8 cellular contexts compared by ENCODE assay signal in genomic region chr11:46674463-46675287, GRCh38. TPM values are rescaled to one million over a fixed set of nuclear protein-coding genes. Genes with fewer than 3 reads are reported as not detected.
DNase-seq lines count a peak whose midpoint lies in the region; ATAC-seq lines count a peak whose summit lies in the region.

No MANE protein-coding gene starts in this region.

- H3K56ac ChIP-seq in mesendoderm (ENCODE audit: low read length): peak overlapping the region; percentile 68

- no peak overlapping the region for H4K8ac ChIP-seq in mesendoderm (ENCODE audit: low read depth, low read length)

- H3K27ac ChIP-seq in mesendoderm (ENCODE audit: low read depth, low read length) (peak overlapping the region; percentile 83), aorta (ENCODE audit: low read depth in 1 of 2, low read length in 2 of 2) (peak overlapping the region in 1 of 2 donors; percentile 25)

- no peak overlapping the region for H2BK15ac ChIP-seq in mesendoderm (replicated peaks; ENCODE audit: low read depth)

- no peak overlapping the region for H3K4me2 ChIP-seq in mesendoderm (ENCODE audit: low read length)

- peaks cover 36% of the 10 kb centered on the region for H3K36me3 Mint-ChIP-seq in central memory CD8-positive, alpha-beta T cell (ENCODE audit: insufficient read depth)

- H3K18ac ChIP-seq in mesendoderm (ENCODE audit: low read length): peak overlapping the region; percentile 22

- H3K36me3 ChIP-seq in mesendoderm (ENCODE audit: control insufficient read depth, insufficient read depth, low read length) (peaks cover 4% of the 10 kb centered on the region), aorta (ENCODE audit: control insufficient read depth in 1 of 2, insufficient read depth in 2 of 2, low read length in 1 of 2) (peaks cover 0 to 10% of the 10 kb centered on the region in 2 donors)

- H3K4me1 ChIP-seq in mesendoderm (ENCODE audit: control insufficient read depth, low read depth, low read length) (peaks cover 9% of the 10 kb centered on the region), aorta (ENCODE audit: control insufficient read depth in 1 of 2, insufficient read depth in 2 of 2, low read length in 2 of 2) (no peaks in the 10 kb centered on the region)

- no peak overlapping the region for H3K4me3 Mint-ChIP-seq in central memory CD8-positive, alpha-beta T cell

- no peak overlapping the region for H2AK5ac ChIP-seq in mesendoderm (ENCODE audit: low read length)

- H3K27me3 Mint-ChIP-seq in central memory CD8-positive, alpha-beta T cell: no peaks in the 10 kb centered on the region

- intact Hi-C loops in aorta (cut with DNase I): no loop called here

- H2BK5ac ChIP-seq in mesendoderm (ENCODE audit: low read length): no peak overlapping the region

- H3K4me3 ChIP-seq in mesendoderm (ENCODE audit: low read length) (no peak overlapping the region), aorta (ENCODE audit: low read length in 2 of 2) (no peak overlapping the region)

- H2BK120ac ChIP-seq in mesendoderm (ENCODE audit: low read depth, low read length): no peak overlapping the region

- no peaks in the 10 kb centered on the region for H3K9me3 ChIP-seq in aorta (ENCODE audit: control insufficient read depth, low read length)

- H3K27ac Mint-ChIP-seq in central memory CD8-positive, alpha-beta T cell (ENCODE audit: low read depth): peak overlapping the region; percentile 84

- no CpG with 5 or more reads among the region's 12 CpGs for WGBS in mesendoderm (ENCODE audit: extremely low coverage, insufficient coverage, low lambda C conversion rate)
- WGBS in aorta, 2 donors: 58 to 63% methylated on average over 12 of the region's 12 CpGs

- H3K27me3 ChIP-seq in mesendoderm (ENCODE audit: insufficient read depth, low read length, poor library complexity): no peaks in the 10 kb centered on the region
- no peaks in the 10 kb centered on the region for H3K27me3 ChIP-seq in aorta (ENCODE audit: control insufficient read depth in 1 of 2, insufficient read depth in 2 of 2, low read length in 1 of 2)

- no peak overlapping the region for H3K23ac ChIP-seq in mesendoderm (ENCODE audit: low read length)

- ATAC-seq in central memory CD8-positive, alpha-beta T cell (replicated peaks; ENCODE audit: extremely low read depth, poor library complexity, severe bottlenecking): no peak
- peak; percentile 42 for ATAC-seq in aorta (ENCODE audit: low FRiP score)

- H3K9me3 Mint-ChIP-seq in central memory CD8-positive, alpha-beta T cell: no peaks in the 10 kb centered on the region

- no peaks in the 10 kb centered on the region for H3K79me2 ChIP-seq in mesendoderm (ENCODE audit: control insufficient read depth, insufficient read depth, low read length)

- no peak overlapping the region for H4K5ac ChIP-seq in mesendoderm (ENCODE audit: low read length)

- DNase-seq in AML-193 (lab: John Stamatoyannopoulos, UW) (peak; percentile 85 to 86), NOMO-1 treated with dmso at 0.1 percent for 144 hours (lab: John Stamatoyannopoulos, UW; ENCODE audit: unreplicated experiment) (peak; percentile 75), mesendoderm (peak; percentile 96), aorta (peak in 1 of 2 donors; percentile 32), D341Med (ENCODE audit: low spot score) (no peak), COLO668 (lab: John Stamatoyannopoulos, UW; ENCODE audit: unreplicated experiment) (no peak)
- no peak for DNase-seq in central memory CD8-positive, alpha-beta T cell (ENCODE audit: low spot score in 2 of 2)
- DNase-seq in activated CD4-positive, CD25-positive, alpha-beta regulatory T cell treated with anti-CD3 and anti-CD28 coated beads, Interleukin-2, amount 50 U/mL, for 72 hours: no peak

- H3K9ac ChIP-seq in mesendoderm (ENCODE audit: low read length): peak overlapping the region; percentile 47

- H3K79me1 ChIP-seq in mesendoderm (ENCODE audit: low read length): no peaks in the 10 kb centered on the region

- H3K4me1 Mint-ChIP-seq in central memory CD8-positive, alpha-beta T cell: peaks cover 44% of the 10 kb centered on the region

- H3K4ac ChIP-seq in mesendoderm (ENCODE audit: low read depth, low read length): no peak overlapping the region

RNA-seq across cellular contexts. Expression of gene ARHGAP1, which starts 25.7 kb away (rescaled TPM):
- polyA plus RNA-seq in mesendoderm (2013, experiment 1 of 2): 42.0 TPM
- polyA plus RNA-seq in mesendoderm (2013, experiment 2 of 2): 42.6 TPM
- total RNA-seq in aorta: 100 to 1,000 TPM; 173 to 185 TPM
- 10 to 100 TPM; 27.8 to 74.1 TPM for polyA plus RNA-seq in aorta

RNA-seq across cellular contexts. Expression of gene ZNF408, which starts 26.2 kb away (rescaled TPM):
- 8.8 TPM for polyA plus RNA-seq in mesendoderm (2013, experiment 1 of 2)
- 8.9 TPM for polyA plus RNA-seq in mesendoderm (2013, experiment 2 of 2)
- total RNA-seq in aorta: 1 to 10 TPM; 9.8 to 9.9 TPM
- 10 to 100 TPM in 1 of 2 donors, 1 to 10 TPM in 1; 3.0 to 13.3 TPM for polyA plus RNA-seq in aorta

RNA-seq across cellular contexts. Expression of gene F2, which starts 44.3 kb away (rescaled TPM):
- polyA plus RNA-seq in mesendoderm (2013, experiment 1 of 2): 0.06 TPM
- 0.08 TPM for polyA plus RNA-seq in mesendoderm (2013, experiment 2 of 2)
- total RNA-seq in aorta: under 1 TPM in 1 of 2 donors, not detected in 1; 0.19 TPM
- polyA plus RNA-seq in aorta: under 1 TPM in 1 of 2 donors, not detected in 1; 0.72 TPM

RNA-seq across cellular contexts. Expression of gene ATG13, which starts 57.3 kb away (rescaled TPM):
- polyA plus RNA-seq in mesendoderm (2013, experiment 1 of 2): 57.8 TPM
- 62.1 TPM for polyA plus RNA-seq in mesendoderm (2013, experiment 2 of 2)
- total RNA-seq in aorta: 10 to 100 TPM; 59.6 to 72.7 TPM
- polyA plus RNA-seq in aorta: 10 to 100 TPM; 29.9 to 46.5 TPM

RNA-seq across cellular contexts. Expression of gene HARBI1, which starts 57.6 kb away (rescaled TPM):
- 3.2 TPM for polyA plus RNA-seq in mesendoderm (2013, experiment 1 of 2)
- 2.9 TPM for polyA plus RNA-seq in mesendoderm (2013, experiment 2 of 2)
- total RNA-seq in aorta: 1 to 10 TPM; 2.3 to 3.0 TPM
- 1 to 10 TPM; 2.1 to 2.3 TPM for polyA plus RNA-seq in aorta

Comparison
In these comparisons a context has a peak if more than half of its experiments do, and no peak if none do; other contexts are left out.
1. DNase-seq: peak in AML-193 (2 of 2), NOMO-1 treated with dmso at 0.1 percent for 144 hours (single experiment) and mesendoderm (single experiment); none in central memory CD8-positive, alpha-beta T cell (0 of 2), activated CD4-positive, CD25-positive, alpha-beta regulatory T cell treated with anti-CD3 and anti-CD28 coated beads, Interleukin-2, amount 50 U/mL, for 72 hours (single experiment), D341Med (single experiment) and COLO668 (single experiment).